8 cellular contexts compared by ENCODE assay signal in genomic region chr7:100270915-100271593, GRCh38. TPM values are rescaled to one million over a fixed set of nuclear protein-coding genes. Genes with fewer than 3 reads are reported as not detected.
DNase-seq lines count a peak whose midpoint lies in the region; ATAC-seq, FAIRE-seq and TF ChIP-seq lines count a peak whose summit lies in the region.
"Not testable (repeated sequence)": the region's sequence is repeated elsewhere in the genome, so short reads cannot be mapped to it uniquely, and the experiment has no call there.
"Had no signal": no experiment of that assay in that cellular context is flagged by ENCODE, and none has a peak within 500 bp of the region (broad histone marks: within the 10 kb centered on the region; RNA-seq: fewer than 3 reads in every experiment).

No MANE protein-coding gene starts in this region.

- not testable (repeated sequence) for H3K36me3 ChIP-seq in GM06990 (ENCODE audit: control insufficient read depth, insufficient read depth, low read length); K562 (ENCODE audit: control insufficient read depth, insufficient read depth, low read length); mesendoderm (ENCODE audit: control insufficient read depth, insufficient read depth, low read length)

- TF ChIP-seq POLR2A in K562 (conservative IDR thresholded peaks at IDR 0.05): not testable (repeated sequence)

- not testable (repeated sequence) for H2BK15ac ChIP-seq in mesendoderm (replicated peaks; ENCODE audit: low read depth)

- H3K27me3 ChIP-seq in GM06990 (replicated peaks; ENCODE audit: control insufficient read depth, insufficient read depth, low read length); K562 (ENCODE audit: control insufficient read depth in 2 of 2, insufficient read depth in 2 of 2, low read length in 2 of 2); mesendoderm (ENCODE audit: insufficient read depth, low read length, poor library complexity): not testable (repeated sequence)

- peak overlapping the region; percentile 55; the same call in 1 of the 2 replicates for H3K4me2 ChIP-seq in K562 (ENCODE audit: insufficient read depth, low read length)
- H3K4me2 ChIP-seq in mesendoderm (ENCODE audit: low read length): peak overlapping the region; percentile 38

- not testable (repeated sequence) for H3K27ac ChIP-seq in K562 (ENCODE audit: extremely low read depth, low read depth, low read length)
- peak overlapping the region; percentile 87 for H3K27ac ChIP-seq in mesendoderm (ENCODE audit: low read depth, low read length)

- H3K4me3 ChIP-seq in GM06990 (replicated peaks; ENCODE audit: low read depth, low read length): peak overlapping the region; percentile 74
- peak overlapping the region; percentile 60; the same call in 1 of the 2 replicates for H3K4me3 ChIP-seq in K562
- H3K4me3 ChIP-seq in foreskin fibroblast (ENCODE audit: low read depth in 1 of 2, low read length in 2 of 2): peak overlapping the region; percentile 53 to 55
- peak overlapping the region; percentile 4 for H3K4me3 ChIP-seq in mesendoderm (ENCODE audit: low read length)
- H3K4me3 ChIP-seq in skeletal muscle cell (ENCODE audit: low read depth, low read length): peak overlapping the region; percentile 57

- not testable (repeated sequence) for H4K5ac ChIP-seq in mesendoderm (ENCODE audit: low read length)

- H3K4ac ChIP-seq in mesendoderm (ENCODE audit: low read depth, low read length): not testable (repeated sequence)

- POLR2A ChIA-PET in K562 (lab: Yijun Ruan, JAX): interaction anchor here (1.1 kb wide), 1 partner anchor 104 kb away, joined by 3 read pairs; no protein-coding TSS in a partner anchor

- not testable (repeated sequence) for TF ChIP-seq CTCF in GM06990 (IDR thresholded peaks at IDR 0.05; ENCODE audit: insufficient read depth, low read length, poor library complexity, severe bottlenecking); K562 (IDR thresholded peaks at IDR 0.05 in 2 of 3, conservative IDR thresholded peaks at IDR 0.05 in 1 of 3; ENCODE audit: insufficient read depth in 2 of 3, low read depth in 1 of 3, low read length in 3 of 3); foreskin fibroblast (IDR thresholded peaks at IDR 0.05; ENCODE audit: low read depth, low read length)

- not testable (repeated sequence) for DNase-seq in GM06990 (ENCODE audit: extremely low read depth, insufficient read length); K562 (ENCODE audit: extremely low read depth in 1 of 4, low spot score in 3 of 4); skeletal muscle cell (ENCODE audit: low read depth)
- DNase-seq in NCI-H2171 treated with DMSO at 0.1 percent for 48 hours (lab: John Stamatoyannopoulos, UW) (peak; percentile 81), foreskin fibroblast (peak in 1 of 2 donors; percentile 34), mesendoderm (peak; percentile 69)
- DNase-seq in activated CD4-positive, alpha-beta T cell treated with anti-CD3 and anti-CD28 coated beads for 4 hours: peak; percentile 26 to 38

- H2BK5ac ChIP-seq in mesendoderm (ENCODE audit: low read length): not testable (repeated sequence)

- in situ Hi-C loops in K562 (cut with MboI): not testable (repeated sequence)

- not testable (repeated sequence) for FAIRE-seq in K562 (lab: Jason Lieb, UNC)

- H4K8ac ChIP-seq in mesendoderm (ENCODE audit: low read depth, low read length): not testable (repeated sequence)

- WGBS in K562 (ENCODE audit: insufficient coverage, low coverage, missing lambda C conversion rate): 16% methylated on average over 19 of the region's 29 CpGs
- WGBS in mesendoderm (ENCODE audit: extremely low coverage, insufficient coverage, low lambda C conversion rate): no CpG with 5 or more reads among the region's 29 CpGs

- not testable (repeated sequence) for H2AK5ac ChIP-seq in mesendoderm (ENCODE audit: low read length)

- ATAC-seq in K562: not testable (repeated sequence)

- not testable (repeated sequence) for H4K20me1 ChIP-seq in K562 (replicated peaks; ENCODE audit: control insufficient read depth, insufficient read depth, low read length)

- intact Hi-C loops in K562 (cut with micrococcal nuclease): loop anchor here (5.0 kb wide), 1 partner anchor 114 kb away; the partner anchor contains the start of gene TRAPPC14

- not testable (repeated sequence) for H3K9me3 ChIP-seq in K562 (replicated peaks; ENCODE audit: control insufficient read depth, insufficient read depth, low read depth, low read length)

- CTCF ChIA-PET in K562 (lab: Yijun Ruan, JAX; ENCODE audit: low intra/inter-chr PET ratio): not testable (repeated sequence)

- H2BK120ac ChIP-seq in mesendoderm (ENCODE audit: low read depth, low read length): not testable (repeated sequence)

- peak overlapping the region; percentile 93 for H3K18ac ChIP-seq in mesendoderm (ENCODE audit: low read length)

- not testable (repeated sequence) for H3K23ac ChIP-seq in mesendoderm (ENCODE audit: low read length)

- TF ChIP-seq RAD21 in K562 (CRISPR knock-in tag; conservative IDR thresholded peaks at IDR 0.05 in 1 of 2, IDR thresholded peaks at IDR 0.05 in 1 of 2): not testable (repeated sequence)

- H3K79me1 ChIP-seq in mesendoderm (ENCODE audit: low read length): not testable (repeated sequence)

- TF ChIP-seq EP300 in K562 (IDR thresholded peaks at IDR 0.05; ENCODE audit: low read length): not testable (repeated sequence)

- peaks cover 16 to 37% of the 10 kb centered on the region in 2 experiments for H3K4me1 ChIP-seq in K562 (replicated peaks in 1 of 2; ENCODE audit: control insufficient read depth in 2 of 2, insufficient read depth in 2 of 2, low read length in 2 of 2)
- not testable (repeated sequence) for H3K4me1 ChIP-seq in mesendoderm (ENCODE audit: control insufficient read depth, low read depth, low read length)

- not testable (repeated sequence) for BruUV-seq in K562 (replicated peaks; lab: Mats Ljungman, UMichigan)

- H2AFZ ChIP-seq in K562 (ENCODE audit: low read depth, low read length): not testable (repeated sequence)

- not testable (repeated sequence) for H3K79me2 ChIP-seq in K562 (ENCODE audit: control insufficient read depth, insufficient read depth, low read length)
- H3K79me2 ChIP-seq in mesendoderm (ENCODE audit: control insufficient read depth, insufficient read depth, low read length): peaks cover 18% of the 10 kb centered on the region

- peak overlapping the region; percentile 81 for H3K56ac ChIP-seq in mesendoderm (ENCODE audit: low read length)

- H3K9ac ChIP-seq in K562 (ENCODE audit: insufficient read depth in 1 of 2, low read depth in 2 of 2, low read length in 2 of 2) (peak overlapping the region in 1 of 2 experiments; percentile 28; a peak in 1 of 4 replicates), mesendoderm (ENCODE audit: low read length) (peak overlapping the region; percentile 61)

- H3K9me1 ChIP-seq in K562 (ENCODE audit: control insufficient read depth, insufficient read depth, low read length): not testable (repeated sequence)

TF ChIP-seq in K562, 482 proteins besides CTCF, POLR2A, EP300 and RAD21:
- peak; percentile 54; the same call in 1 of the 2 replicates for TF ChIP-seq ZNF24 (IDR thresholded peaks at IDR 0.05)

RNA-seq across cellular contexts. Expression of gene SPDYE3, which starts 36.4 kb away (rescaled TPM):
- total RNA-seq in K562 (2011; cell fraction: chromatin; rRNA removed; ENCODE audit: low replicate concordance): 0.21 and 0.53 TPM in 2 replicates
- total RNA-seq in K562 (2011; cell fraction: nucleolus; rRNA removed): not detected in 2 replicates
- total RNA-seq in K562 (2011; cell fraction: nucleoplasm; rRNA removed): not detected in 2 replicates
- total RNA-seq in K562 (2014; rRNA removed) (not detected in 2 replicates), K562 (2014; rRNA removed; fragmentation: Illumina TruSeq; extraction: Trizol) (not detected in 2 replicates), K562 (2015; rRNA removed; fragmentation: Illumina TruSeq; extraction: Trizol) (not detected in 2 replicates), K562 (2021) (not detected in 2 replicates)
- polyA plus RNA-seq in K562 (2011; rRNA removed) (0.04 TPM in 1 of 2 replicates, not detected in the other), K562 (2014; fragmentation: Illumina TruSeq; extraction: Trizol) (not detected in 2 replicates), K562 (2014; fragmentation: Nextera tagmentation; extraction: Ambion mirVana) (1 to 10 TPM; 1.2 to 3.3 TPM), K562 (2014; rRNA removed) (not detected in 2 replicates)
- not detected in 2 replicates for polyA plus RNA-seq in K562 (2011; cell fraction: cytosol; rRNA removed)
- polyA plus RNA-seq in K562 (2011; cell fraction: nucleus; rRNA removed): not detected in 2 replicates
- 6.0 and 10.3 TPM in 2 replicates for polyA plus RNA-seq in K562 (2012)
- polyA minus RNA-seq in K562 (2011; rRNA and poly(A)+ RNA removed): not detected in 2 replicates
- not detected in 2 replicates for polyA minus RNA-seq in K562 (2011; cell fraction: cytosol; rRNA and poly(A)+ RNA removed)
- polyA minus RNA-seq in K562 (2011; cell fraction: nucleus; rRNA and poly(A)+ RNA removed): not detected in 2 replicates
- not detected for polyA plus RNA-seq in mesendoderm (2013, experiment 1 of 2)
- not detected for polyA plus RNA-seq in mesendoderm (2013, experiment 2 of 2)
- total RNA-seq: glomerular endothelial cell had no signal

RNA-seq across cellular contexts. Expression of gene PVRIG, which starts 51.3 kb away (rescaled TPM):
- total RNA-seq in K562 (2011; cell fraction: chromatin; rRNA removed; ENCODE audit: low replicate concordance): 0.67 TPM in 1 of 2 replicates, not detected in the other
- not detected in 2 replicates for total RNA-seq in K562 (2011; cell fraction: nucleolus; rRNA removed)
- total RNA-seq in K562 (2011; cell fraction: nucleoplasm; rRNA removed): not detected in 2 replicates
- total RNA-seq in K562 (2014; rRNA removed): not detected in 2 replicates
- total RNA-seq in K562 (2014; rRNA removed; fragmentation: Illumina TruSeq; extraction: Trizol): not detected in 2 replicates
- not detected in 2 replicates for total RNA-seq in K562 (2015; rRNA removed; fragmentation: Illumina TruSeq; extraction: Trizol)
- total RNA-seq in K562 (2021): 0.64 TPM in 1 of 2 replicates, not detected in the other
- polyA plus RNA-seq in K562 (2011; rRNA removed): not detected in 2 replicates
- 0.06 TPM in 1 of 2 replicates, not detected in the other for polyA plus RNA-seq in K562 (2011; cell fraction: cytosol; rRNA removed)
- not detected in 2 replicates for polyA plus RNA-seq in K562 (2011; cell fraction: nucleus; rRNA removed)
- polyA plus RNA-seq in K562 (2012): 0.40 and 1.0 TPM in 2 replicates
- polyA plus RNA-seq in K562 (2014; fragmentation: Illumina TruSeq; extraction: Trizol): not detected in 2 replicates
- not detected for polyA plus RNA-seq in K562 (2014; fragmentation: Nextera tagmentation; extraction: Ambion mirVana)
- polyA plus RNA-seq in K562 (2014; rRNA removed): 0.16 TPM in 1 of 2 replicates, not detected in the other
- not detected in 2 replicates for polyA minus RNA-seq in K562 (2011; rRNA and poly(A)+ RNA removed)
- polyA minus RNA-seq in K562 (2011; cell fraction: cytosol; rRNA and poly(A)+ RNA removed): not detected in 2 replicates
- not detected in 2 replicates for polyA minus RNA-seq in K562 (2011; cell fraction: nucleus; rRNA and poly(A)+ RNA removed)
- polyA plus RNA-seq in mesendoderm (2013, experiment 1 of 2): not detected
- polyA plus RNA-seq in mesendoderm (2013, experiment 2 of 2): not detected

Comparison
In these comparisons a context has a peak if more than half of its experiments do, and no peak if none do; other contexts are left out.
1. H3K4me3 ChIP-seq: peak in every context shown above with its lines; median percentile 74 in GM06990; 60 in K562; 57 in skeletal muscle cell; 54 in foreskin fibroblast; 4 in mesendoderm.